ENCODE assay signal across 1 cellular context in the genomic region with DNA sequence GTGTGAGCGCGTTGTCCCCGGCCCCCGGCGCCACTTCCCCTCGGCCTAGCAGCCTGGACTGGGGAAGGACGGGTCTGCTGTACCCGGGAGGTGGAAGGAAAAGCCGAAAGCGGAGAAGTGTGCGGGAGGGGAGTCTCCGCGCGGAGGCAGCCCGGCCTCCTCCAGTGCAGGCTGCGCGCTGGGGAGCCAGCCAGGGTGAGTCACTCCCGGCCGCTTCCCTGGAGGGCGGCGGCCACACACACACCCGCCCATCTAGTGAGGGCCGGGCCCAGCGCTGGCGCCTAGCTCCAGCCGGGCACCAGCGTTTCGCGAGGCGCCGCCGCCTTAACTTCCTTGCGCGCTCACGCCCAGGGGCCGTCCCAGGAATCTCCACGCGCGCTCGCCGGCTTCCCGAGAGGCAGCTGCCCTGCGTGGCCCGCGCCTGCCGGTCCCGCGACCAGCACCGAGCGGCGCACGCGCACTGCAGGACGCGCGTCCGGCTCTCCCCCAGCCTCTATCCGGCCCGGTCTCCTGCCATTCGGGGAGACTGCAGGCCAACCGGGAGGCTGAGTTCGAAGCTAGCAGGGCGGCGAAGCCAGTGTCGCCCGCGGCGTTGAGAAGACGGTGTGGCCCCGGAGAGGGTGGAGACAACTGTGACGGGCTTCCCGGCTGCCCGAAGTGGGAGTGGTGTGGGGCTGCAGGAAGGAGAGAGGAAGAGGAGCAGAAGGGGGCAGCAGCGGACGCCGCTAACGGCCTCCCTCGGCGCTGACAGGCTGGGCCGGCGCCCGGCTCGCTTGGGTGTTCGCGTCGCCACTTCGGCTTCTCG.
TF ChIP-seq lines count a peak whose summit lies in the region.

A gene (plus strand): TSS at position 702 of the 805 bp plus-strand sequence. CDS start 36,716 bp downstream, outside the sequence.

TF ChIP-seq in PFSK-1, 5 proteins besides CTCF, POLR2A, EP300 and RAD21 (continued from another document):
- TF ChIP-seq FOXP2 (optimal IDR thresholded peaks at IDR 0.05; ENCODE audit: borderline replicate concordance, extremely low read depth, extremely low read length, insufficient read depth), result peak; percentile 37
